Comparison of ENCODE assay signal across 12 cellular contexts in genomic region chr4:6692806-6693205, GRCh38. TPM values are rescaled to one million over a fixed set of nuclear protein-coding genes. Genes with fewer than 3 reads are reported as not detected.
DNase-seq lines count a peak whose midpoint lies in the region; ATAC-seq, FAIRE-seq and TF ChIP-seq lines count a peak whose summit lies in the region.
"Had no signal": no experiment of that assay in that cellular context is flagged by ENCODE, and none has a peak within 500 bp of the region (broad histone marks: within the 10 kb centered on the region; RNA-seq: fewer than 3 reads in every experiment).

No MANE protein-coding gene starts in this region.

- peak; percentile 21 for ATAC-seq in K562
- no peak for ATAC-seq in natural killer cell
- ATAC-seq in omental fat pad (ENCODE audit: low FRiP score), result no peak

- H3K36me3 Mint-ChIP-seq in natural killer cell, result no peaks in the 10 kb centered on the region

- no peak for FAIRE-seq in K562 (lab: Jason Lieb, UNC)
- no peak for FAIRE-seq in GM12891 (lab: Jason Lieb, UNC)

- H3K4me2 ChIP-seq in K562 (ENCODE audit: insufficient read depth, low read length), result peak overlapping the region; percentile 61

- peak overlapping the region; percentile 97 to 98 for H3K27ac Mint-ChIP-seq in natural killer cell

- H3K4me1 ChIP-seq in K562 (replicated peaks in 1 of 2; ENCODE audit: control insufficient read depth in 2 of 2, insufficient read depth in 2 of 2, low read length in 2 of 2), result peaks cover 65 to 67% of the 10 kb centered on the region in 2 experiments
- H3K4me1 ChIP-seq in HAP-1, result no peaks in the 10 kb centered on the region

- POLR2A ChIA-PET in K562 (lab: Yijun Ruan, JAX), result interaction anchor here (0.5 to 5.8 kb wide), 11 partner anchors 9 to 319 kb away, joined by 3 to 38 read pairs (median 3); partner anchors contain the start of gene MRFAP1L1

- intact Hi-C loops in K562 (cut with micrococcal nuclease), result no loop called here
- intact Hi-C loops in natural killer cell (cut with micrococcal nuclease), result no loop called here

- DNase-seq in AG20443 (ENCODE audit: low spot score) (peak; percentile 32), HuH-7 (ENCODE audit: low spot score) (peak; percentile 63), K562 (ENCODE audit: extremely low read depth in 1 of 4, low spot score in 3 of 4) (no peak), natural killer cell (no peak), GM12891 (ENCODE audit: insufficient read length, low spot score) (no peak), HAP-1 (ENCODE audit: low spot score in 2 of 2) (no peak), NCI-H1092 treated with DMSO at 0.1 percent for 48 hours (lab: John Stamatoyannopoulos, UW) (no peak), omental fat pad (ENCODE audit: low spot score) (no peak)
- DNase-seq: DMS53, GOT3, NCI-H2171 treated with DMSO at 0.1 percent for 48 hours had no signal

- peak overlapping the region; percentile 5 to 83; a peak in 3 of 4 replicates for H3K9ac ChIP-seq in K562 (ENCODE audit: insufficient read depth in 1 of 2, low read depth in 2 of 2, low read length in 2 of 2)

- no peaks in the 10 kb centered on the region for H3K79me2 ChIP-seq in K562 (ENCODE audit: control insufficient read depth, insufficient read depth, low read length)

- CTCF ChIA-PET in K562 (lab: Yijun Ruan, JAX; ENCODE audit: low intra/inter-chr PET ratio), result interaction anchor here (0.6 kb wide), 1 partner anchor 349 kb away, joined by 3 read pairs; no protein-coding TSS in a partner anchor

- peak overlapping the region; percentile 45; the same call in 2 of the 3 replicates for H3K27ac ChIP-seq in K562 (ENCODE audit: extremely low read depth, low read depth, low read length)
- H3K27ac ChIP-seq: SK-N-MC had no signal

- H3K4me1 Mint-ChIP-seq in natural killer cell, result peaks cover 78 to 86% of the 10 kb centered on the region in 2 donors

- in situ Hi-C loops in K562 (cut with MboI) (no loop called here), HAP-1 (cut with MboI; ENCODE audit: low sequenced_read_pairs) (no loop called here)

- no peaks in the 10 kb centered on the region for H4K20me1 ChIP-seq in K562 (replicated peaks; ENCODE audit: control insufficient read depth, insufficient read depth, low read length)

- peak overlapping the region; percentile 73 for H3K4me3 Mint-ChIP-seq in natural killer cell

- H3K27me3 ChIP-seq in K562 (ENCODE audit: control insufficient read depth in 2 of 2, insufficient read depth in 2 of 2, low read length in 2 of 2), result no peaks in the 10 kb centered on the region
- H3K27me3 ChIP-seq in HAP-1 (ENCODE audit: low read depth), result no peaks in the 10 kb centered on the region

- TF ChIP-seq RAD21 in K562 (CRISPR knock-in tag; conservative IDR thresholded peaks at IDR 0.05 in 1 of 2, IDR thresholded peaks at IDR 0.05 in 1 of 2), result no peak

- no peaks in the 10 kb centered on the region for H3K27me3 Mint-ChIP-seq in natural killer cell (ENCODE audit: low read depth in 2 of 2)

- TF ChIP-seq CTCF in K562 (IDR thresholded peaks at IDR 0.05 in 2 of 3, conservative IDR thresholded peaks at IDR 0.05 in 1 of 3; ENCODE audit: insufficient read depth in 2 of 3, low read depth in 1 of 3, low read length in 3 of 3) (no peak), natural killer cell (IDR thresholded peaks at IDR 0.05) (no peak), omental fat pad (IDR thresholded peaks at IDR 0.05) (no peak)

- no TSS peak for BruUV-seq in K562 (replicated peaks; lab: Mats Ljungman, UMichigan)

- no peaks in the 10 kb centered on the region for H3K9me1 ChIP-seq in K562 (ENCODE audit: control insufficient read depth, insufficient read depth, low read length)

- H3K9me3 ChIP-seq in K562 (replicated peaks; ENCODE audit: control insufficient read depth, insufficient read depth, low read depth, low read length), result no peaks in the 10 kb centered on the region
- no peaks in the 10 kb centered on the region; the same call in 1 of the 2 replicates for H3K9me3 ChIP-seq in HAP-1

- TF ChIP-seq POLR2A in K562 (conservative IDR thresholded peaks at IDR 0.05) (no peak), GM12891 (IDR thresholded peaks at IDR 0.05; ENCODE audit: low read depth, low read length) (no peak)

- H3K36me3 ChIP-seq in K562 (ENCODE audit: control insufficient read depth, insufficient read depth, low read length) (no peaks in the 10 kb centered on the region), HAP-1 (replicated peaks) (no peaks in the 10 kb centered on the region)

- H3K4me3 ChIP-seq in K562 (no peak overlapping the region), HAP-1 (no peak overlapping the region)
- H3K4me3 ChIP-seq: SK-N-MC had no signal

- H3K9me3 Mint-ChIP-seq in natural killer cell, result no peaks in the 10 kb centered on the region

- no peak for TF ChIP-seq EP300 in K562 (IDR thresholded peaks at IDR 0.05; ENCODE audit: low read length)

- WGBS in K562 (ENCODE audit: insufficient coverage, low coverage, missing lambda C conversion rate), result 50% methylated on average over 3 of the region's 3 CpGs

- peak overlapping the region; percentile 35 for H2AFZ ChIP-seq in K562 (ENCODE audit: low read depth, low read length)

RNA-seq across cellular contexts. Expression of gene S100P, which starts 0.9 kb away (rescaled TPM):
- total RNA-seq in K562 (2011; cell fraction: chromatin; rRNA removed; ENCODE audit: low replicate concordance), result 1.7 TPM in 1 of 2 replicates, not detected in the other
- 0.33 and 0.53 TPM in 2 replicates for total RNA-seq in K562 (2011; cell fraction: nucleolus; rRNA removed)
- total RNA-seq in K562 (2011; cell fraction: nucleoplasm; rRNA removed), result 0.81 TPM in 1 of 2 replicates, not detected in the other
- total RNA-seq in K562 (2014; rRNA removed) (5.8 and 7.5 TPM in 2 replicates), K562 (2014; rRNA removed; fragmentation: Illumina TruSeq; extraction: Trizol) (7.4 and 13.7 TPM in 2 replicates), K562 (2015; rRNA removed; fragmentation: Illumina TruSeq; extraction: Trizol) (7.2 and 7.5 TPM in 2 replicates), K562 (2021) (13.2 and 16.8 TPM in 2 replicates), natural killer cell (1 to 10 TPM; 2.4 to 4.3 (median 2.7) TPM), omental fat pad (10 to 100 TPM in 1 of 4 donors, 1 to 10 TPM in 1, under 1 TPM in 1, not detected in 1; 0.60 to 10.9 (median 1.1) TPM)
- polyA plus RNA-seq in K562 (2011; rRNA removed) (2.7 and 4.1 TPM in 2 replicates), K562 (2014; fragmentation: Illumina TruSeq; extraction: Trizol) (6.9 and 7.4 TPM in 2 replicates), K562 (2014; fragmentation: Nextera tagmentation; extraction: Ambion mirVana) (10 to 100 TPM; 21.0 to 23.8 TPM), K562 (2014; rRNA removed) (5.5 and 5.7 TPM in 2 replicates)
- 0.55 and 3.2 TPM in 2 replicates for polyA plus RNA-seq in K562 (2011; cell fraction: cytosol; rRNA removed)
- polyA plus RNA-seq in K562 (2011; cell fraction: nucleus; rRNA removed), result 0.30 and 1.6 TPM in 2 replicates
- 11.5 and 304 TPM in 2 replicates for polyA plus RNA-seq in K562 (2012)
- 0.15 and 0.25 TPM in 2 replicates for polyA minus RNA-seq in K562 (2011; rRNA and poly(A)+ RNA removed)
- polyA minus RNA-seq in K562 (2011; cell fraction: cytosol; rRNA and poly(A)+ RNA removed), result 4.8 and 23.3 TPM in 2 replicates
- 4.7 and 6.1 TPM in 2 replicates for polyA minus RNA-seq in K562 (2011; cell fraction: nucleus; rRNA and poly(A)+ RNA removed)
- polyA plus RNA-seq in GM12891 (2012; ENCODE audit: low read depth, missing spikeins), result not detected

RNA-seq across cellular contexts. Expression of gene MRFAP1L1, which starts 16.9 kb away (rescaled TPM):
- 23.4 and 45.9 TPM in 2 replicates for total RNA-seq in K562 (2011; cell fraction: chromatin; rRNA removed; ENCODE audit: low replicate concordance)
- 16.5 and 18.4 TPM in 2 replicates for total RNA-seq in K562 (2011; cell fraction: nucleolus; rRNA removed)
- total RNA-seq in K562 (2011; cell fraction: nucleoplasm; rRNA removed), result 26.7 and 33.1 TPM in 2 replicates
- total RNA-seq in K562 (2014; rRNA removed) (74.2 and 78.8 TPM in 2 replicates), K562 (2014; rRNA removed; fragmentation: Illumina TruSeq; extraction: Trizol) (85.7 and 86.2 TPM in 2 replicates), K562 (2015; rRNA removed; fragmentation: Illumina TruSeq; extraction: Trizol) (83.3 and 90.6 TPM in 2 replicates), K562 (2021) (51.3 and 53.6 TPM in 2 replicates), natural killer cell (10 to 100 TPM; 38.4 to 60.9 (median 40.8) TPM), omental fat pad (10 to 100 TPM; 42.7 to 56.3 (median 45.9) TPM)
- polyA plus RNA-seq in K562 (2011; rRNA removed) (59.5 and 83.8 TPM in 2 replicates), K562 (2014; fragmentation: Illumina TruSeq; extraction: Trizol) (74.8 and 87.6 TPM in 2 replicates), K562 (2014; fragmentation: Nextera tagmentation; extraction: Ambion mirVana) (10 to 100 TPM; 37.6 to 48.1 TPM), K562 (2014; rRNA removed) (104 and 111 TPM in 2 replicates)
- 19.4 and 37.0 TPM in 2 replicates for polyA plus RNA-seq in K562 (2011; cell fraction: cytosol; rRNA removed)
- 37.8 and 48.5 TPM in 2 replicates for polyA plus RNA-seq in K562 (2011; cell fraction: nucleus; rRNA removed)
- 49.1 and 74.0 TPM in 2 replicates for polyA plus RNA-seq in K562 (2012)
- 46.9 and 49.6 TPM in 2 replicates for polyA minus RNA-seq in K562 (2011; rRNA and poly(A)+ RNA removed)
- polyA minus RNA-seq in K562 (2011; cell fraction: cytosol; rRNA and poly(A)+ RNA removed), result 10.4 and 17.8 TPM in 2 replicates
- 13.7 and 31.7 TPM in 2 replicates for polyA minus RNA-seq in K562 (2011; cell fraction: nucleus; rRNA and poly(A)+ RNA removed)
- 27.7 TPM for polyA plus RNA-seq in GM12891 (2012; ENCODE audit: low read depth, missing spikeins)

RNA-seq across cellular contexts. Expression of gene BLOC1S4, which starts 23.2 kb away (rescaled TPM):
- 9.9 and 18.6 TPM in 2 replicates for total RNA-seq in K562 (2011; cell fraction: chromatin; rRNA removed; ENCODE audit: low replicate concordance)
- total RNA-seq in K562 (2011; cell fraction: nucleolus; rRNA removed), result 25.1 and 30.5 TPM in 2 replicates
- total RNA-seq in K562 (2011; cell fraction: nucleoplasm; rRNA removed), result 18.3 and 23.1 TPM in 2 replicates
- total RNA-seq in K562 (2014; rRNA removed) (31.6 and 38.3 TPM in 2 replicates), K562 (2014; rRNA removed; fragmentation: Illumina TruSeq; extraction: Trizol) (10.0 and 11.2 TPM in 2 replicates), K562 (2015; rRNA removed; fragmentation: Illumina TruSeq; extraction: Trizol) (10.5 and 10.8 TPM in 2 replicates), K562 (2021) (29.4 and 31.1 TPM in 2 replicates), natural killer cell (10 to 100 TPM; 18.9 to 20.1 (median 20.0) TPM), omental fat pad (10 to 100 TPM; 12.3 to 23.3 (median 13.9) TPM)
- polyA plus RNA-seq in K562 (2011; rRNA removed) (21.0 and 25.5 TPM in 2 replicates), K562 (2014; fragmentation: Illumina TruSeq; extraction: Trizol) (10.3 and 15.0 TPM in 2 replicates), K562 (2014; fragmentation: Nextera tagmentation; extraction: Ambion mirVana) (1 to 10 TPM; 3.1 to 3.9 TPM), K562 (2014; rRNA removed) (30.9 and 37.3 TPM in 2 replicates)
- polyA plus RNA-seq in K562 (2011; cell fraction: cytosol; rRNA removed), result 27.6 and 61.0 TPM in 2 replicates
- polyA plus RNA-seq in K562 (2011; cell fraction: nucleus; rRNA removed), result 14.4 and 23.7 TPM in 2 replicates
- 20.7 and 24.2 TPM in 2 replicates for polyA plus RNA-seq in K562 (2012)
- 5.4 and 8.9 TPM in 2 replicates for polyA minus RNA-seq in K562 (2011; rRNA and poly(A)+ RNA removed)
- 9.5 and 11.1 TPM in 2 replicates for polyA minus RNA-seq in K562 (2011; cell fraction: cytosol; rRNA and poly(A)+ RNA removed)
- 10.4 and 14.2 TPM in 2 replicates for polyA minus RNA-seq in K562 (2011; cell fraction: nucleus; rRNA and poly(A)+ RNA removed)
- 10.5 TPM for polyA plus RNA-seq in GM12891 (2012; ENCODE audit: low read depth, missing spikeins)

RNA-seq across cellular contexts. Expression of gene MRFAP1, which starts 52.3 kb away (rescaled TPM):
- 15.5 and 27.2 TPM in 2 replicates for total RNA-seq in K562 (2011; cell fraction: chromatin; rRNA removed; ENCODE audit: low replicate concordance)
- 14.7 and 15.3 TPM in 2 replicates for total RNA-seq in K562 (2011; cell fraction: nucleolus; rRNA removed)
- total RNA-seq in K562 (2011; cell fraction: nucleoplasm; rRNA removed), result 23.0 and 24.2 TPM in 2 replicates
- 147 and 234 TPM in 2 replicates for total RNA-seq in K562 (2014; rRNA removed)
- 151 and 173 TPM in 2 replicates for total RNA-seq in K562 (2014; rRNA removed; fragmentation: Illumina TruSeq; extraction: Trizol)
- total RNA-seq in K562 (2015; rRNA removed; fragmentation: Illumina TruSeq; extraction: Trizol), result 163 and 171 TPM in 2 replicates
- total RNA-seq in K562 (2021), result 257 and 270 TPM in 2 replicates
- 123 and 143 TPM in 2 replicates for polyA plus RNA-seq in K562 (2011; rRNA removed)
- 93.5 and 146 TPM in 2 replicates for polyA plus RNA-seq in K562 (2011; cell fraction: cytosol; rRNA removed)
- 74.4 and 83.5 TPM in 2 replicates for polyA plus RNA-seq in K562 (2011; cell fraction: nucleus; rRNA removed)
- 285 and 344 TPM in 2 replicates for polyA plus RNA-seq in K562 (2012)
- 185 and 221 TPM in 2 replicates for polyA plus RNA-seq in K562 (2014; fragmentation: Illumina TruSeq; extraction: Trizol)
- polyA plus RNA-seq in K562 (2014; fragmentation: Nextera tagmentation; extraction: Ambion mirVana), result 10 to 100 TPM; 46.0 to 59.9 TPM
- polyA plus RNA-seq in K562 (2014; rRNA removed), result 251 and 255 TPM in 2 replicates
- 49.7 and 58.2 TPM in 2 replicates for polyA minus RNA-seq in K562 (2011; rRNA and poly(A)+ RNA removed)
- 37.6 and 63.5 TPM in 2 replicates for polyA minus RNA-seq in K562 (2011; cell fraction: cytosol; rRNA and poly(A)+ RNA removed)
- polyA minus RNA-seq in K562 (2011; cell fraction: nucleus; rRNA and poly(A)+ RNA removed), result 13.9 and 29.2 TPM in 2 replicates
- 100 to 1,000 TPM; 105 to 146 (median 146) TPM for total RNA-seq in natural killer cell
- polyA plus RNA-seq in GM12891 (2012; ENCODE audit: low read depth, missing spikeins), result 84.5 TPM
- 100 to 1,000 TPM; 125 to 149 (median 140) TPM for total RNA-seq in omental fat pad

Comparison
In these comparisons a context has a peak if more than half of its experiments do, and no peak if none do; other contexts are left out.
1. DNase-seq: peak in AG20443 (single experiment) and HuH-7 (single experiment); none in K562 (0 of 4), natural killer cell (single experiment), GM12891 (single experiment), HAP-1 (0 of 2), NCI-H1092 treated with DMSO at 0.1 percent for 48 hours (single experiment) and omental fat pad (single experiment).